In genomic region chr11:93653080-93653479, GRCh38 we compare ENCODE assay signal across 17 cellular contexts. TPM values are rescaled to one million over a fixed set of nuclear protein-coding genes. Genes with fewer than 3 reads are reported as not detected.
DNase-seq lines count a peak whose midpoint lies in the region; ATAC-seq lines count a peak whose summit lies in the region.
"Had no signal": no experiment of that assay in that cellular context is flagged by ENCODE, and none has a peak within 500 bp of the region (broad histone marks: within the 10 kb centered on the region; RNA-seq: fewer than 3 reads in every experiment).

No MANE protein-coding gene starts in this region.

- no peaks in the 10 kb centered on the region for H3K9me3 Mint-ChIP-seq in activated naive CD4-positive, alpha-beta T cell treated with anti-CD3 and anti-CD28 coated beads, Interleukin-2, amount 50 U/mL, for 72 hours

- H3K36me3 Mint-ChIP-seq in activated naive CD4-positive, alpha-beta T cell treated with anti-CD3 and anti-CD28 coated beads, Interleukin-2, amount 50 U/mL, for 72 hours = no peaks in the 10 kb centered on the region

- peak overlapping the region; percentile 30 to 51 for H3K27ac Mint-ChIP-seq in activated naive CD4-positive, alpha-beta T cell treated with anti-CD3 and anti-CD28 coated beads, Interleukin-2, amount 50 U/mL, for 72 hours

- peak; percentile 31 to 85 for ATAC-seq in activated naive CD4-positive, alpha-beta T cell treated with anti-CD3 and anti-CD28 coated beads, Interleukin-2, amount 50 U/mL, for 72 hours
- ATAC-seq in GM21576 (IDR thresholded peaks at IDR 0.05; ENCODE audit: unreplicated experiment) (peak; percentile 61), HG03175 (IDR thresholded peaks at IDR 0.05; ENCODE audit: unreplicated experiment) (peak; percentile 35), HG03571 (IDR thresholded peaks at IDR 0.05; ENCODE audit: unreplicated experiment) (no peak), GM21423 (IDR thresholded peaks at IDR 0.05; ENCODE audit: unreplicated experiment) (no peak)
- ATAC-seq: esophagus mucosa had no signal

- DNase-seq in activated naive CD4-positive, alpha-beta T cell treated with anti-CD3 and anti-CD28 coated beads, Interleukin-2, amount 50 U/mL, for 72 hours (ENCODE audit: low spot score in 2 of 2) = no peak
- no peak for DNase-seq in activated naive CD4-positive, alpha-beta T cell treated with Interleukin-2 at 50 U/mL for 16 hours
- no peak for DNase-seq in DMS53 (lab: John Stamatoyannopoulos, UW)
- no peak for DNase-seq in activated gamma-delta T cell (lab: John Stamatoyannopoulos, UW)
- DNase-seq: activated CD4-positive, alpha-beta T cell treated with anti-CD3 and anti-CD28 coated beads, Interleukin-2, amount 50 U/mL, for 48 hours; amniotic stem cell; DMS153; midbrain; NCI-H1436; stimulated activated naive CD4-positive, alpha-beta T cell treated with Interleukin-2 at 50 U/mL for 16 hours; SW 1271; upper lobe of left lung had no signal

RNA-seq across cellular contexts. Expression of gene CEP295, which starts 8.4 kb away (rescaled TPM):
- total RNA-seq in activated naive CD4-positive, alpha-beta T cell treated with anti-CD3 and anti-CD28 coated beads, Interleukin-2, amount 50 U/mL, for 72 hours = 10 to 100 TPM; 37.7 to 37.9 TPM

Comparison
In these comparisons a context has a peak if more than half of its experiments do, and no peak if none do; other contexts are left out.
1. ATAC-seq: peak in activated naive CD4-positive, alpha-beta T cell treated with anti-CD3 and anti-CD28 coated beads, Interleukin-2, amount 50 U/mL, for 72 hours (2 of 2), GM21576 (single experiment) and HG03175 (single experiment); none in HG03571 (single experiment) and GM21423 (single experiment).